Comparison of ENCODE assay signal across 8 cellular contexts in genomic region chr15:99371180-99372103, GRCh38.
DNase-seq lines count a peak whose midpoint lies in the region; ATAC-seq and TF ChIP-seq lines count a peak whose summit lies in the region.

No MANE protein-coding gene starts in this region.

- TF ChIP-seq CTCF in glutamatergic neuron (IDR thresholded peaks at IDR 0.05; ENCODE audit: partially characterized antibody, unreplicated experiment), result no peak

- no peak for DNase-seq in activated CD8-positive, alpha-beta memory T cell treated with anti-CD3 and anti-CD28 coated beads, Interleukin-2, amount 10 ng/mL, durations not matched to agents 7 days and 5 days
- no peak for DNase-seq in activated CD8-positive, alpha-beta memory T cell treated with anti-CD3 and anti-CD28 coated beads for 24 hours
- DNase-seq in glutamatergic neuron, result no peak
- no peak for DNase-seq in RPMI8226
- no peak for DNase-seq in NCI-H748 (lab: John Stamatoyannopoulos, UW; ENCODE audit: unreplicated experiment)

- H3K9me3 Mint-ChIP-seq in activated CD8-positive, alpha-beta memory T cell treated with anti-CD3 and anti-CD28 coated beads, Interleukin-2, amount 10 ng/mL, durations not matched to agents 7 days and 5 days (ENCODE audit: low read depth), result peaks cover 9% of the 10 kb centered on the region
- peaks cover 29% of the 10 kb centered on the region for H3K9me3 Mint-ChIP-seq in T-helper 1 cell treated with Interleukin-12 subunit alpha and Interleukin-12 subunit beta and Interleukin-4 antibody, amounts not matched to agents 30 μg/mL and 1 μg/mL, for 36 hours
- peaks cover 19% of the 10 kb centered on the region for H3K9me3 Mint-ChIP-seq in stimulated activated memory B cell treated with anti-CD40 and anti-IgM and Interleukin-4, amounts not matched to agents 10 μg/mL and 1 μg/mL and 100 μg/mL, for 72 hours
- no peaks in the 10 kb centered on the region for H3K9me3 Mint-ChIP-seq in glutamatergic neuron (ENCODE audit: unreplicated experiment)

- peaks cover 41% of the 10 kb centered on the region for H3K36me3 Mint-ChIP-seq in activated CD8-positive, alpha-beta memory T cell treated with anti-CD3 and anti-CD28 coated beads, Interleukin-2, amount 10 ng/mL, durations not matched to agents 7 days and 5 days
- H3K36me3 Mint-ChIP-seq in T-helper 1 cell treated with Interleukin-12 subunit alpha and Interleukin-12 subunit beta and Interleukin-4 antibody, amounts not matched to agents 30 μg/mL and 1 μg/mL, for 36 hours (ENCODE audit: low read depth), result peaks cover 22% of the 10 kb centered on the region
- H3K36me3 Mint-ChIP-seq in stimulated activated memory B cell treated with anti-CD40 and anti-IgM and Interleukin-4, amounts not matched to agents 10 μg/mL and 1 μg/mL and 100 μg/mL, for 72 hours, result peaks cover 49% of the 10 kb centered on the region
- peaks cover 31% of the 10 kb centered on the region for H3K36me3 Mint-ChIP-seq in glutamatergic neuron (ENCODE audit: unreplicated experiment)

- ATAC-seq in activated CD8-positive, alpha-beta memory T cell treated with anti-CD3 and anti-CD28 coated beads, Interleukin-2, amount 10 ng/mL, durations not matched to agents 7 days and 5 days, result no peak
- peak; percentile 83 for ATAC-seq in HG02798 (IDR thresholded peaks at IDR 0.05; ENCODE audit: poor library complexity, unreplicated experiment)
- ATAC-seq in stimulated activated memory B cell treated with anti-CD40 and anti-IgM and Interleukin-4, amounts not matched to agents 10 μg/mL and 1 μg/mL and 100 μg/mL, for 72 hours, result peak; percentile 68

- peaks cover 20% of the 10 kb centered on the region for H3K4me1 Mint-ChIP-seq in activated CD8-positive, alpha-beta memory T cell treated with anti-CD3 and anti-CD28 coated beads, Interleukin-2, amount 10 ng/mL, durations not matched to agents 7 days and 5 days
- peaks cover 21% of the 10 kb centered on the region for H3K4me1 Mint-ChIP-seq in T-helper 1 cell treated with Interleukin-12 subunit alpha and Interleukin-12 subunit beta and Interleukin-4 antibody, amounts not matched to agents 30 μg/mL and 1 μg/mL, for 36 hours (ENCODE audit: low read depth)
- H3K4me1 Mint-ChIP-seq in stimulated activated memory B cell treated with anti-CD40 and anti-IgM and Interleukin-4, amounts not matched to agents 10 μg/mL and 1 μg/mL and 100 μg/mL, for 72 hours, result peaks cover 17% of the 10 kb centered on the region
- H3K4me1 Mint-ChIP-seq in glutamatergic neuron (ENCODE audit: low read depth, unreplicated experiment), result peaks cover 2% of the 10 kb centered on the region

- H3K27ac Mint-ChIP-seq in activated CD8-positive, alpha-beta memory T cell treated with anti-CD3 and anti-CD28 coated beads, Interleukin-2, amount 10 ng/mL, durations not matched to agents 7 days and 5 days, result peak overlapping the region; percentile 22
- H3K27ac Mint-ChIP-seq in T-helper 1 cell treated with Interleukin-12 subunit alpha and Interleukin-12 subunit beta and Interleukin-4 antibody, amounts not matched to agents 30 μg/mL and 1 μg/mL, for 36 hours, result peak overlapping the region; percentile 60
- peak overlapping the region; percentile 71 for H3K27ac Mint-ChIP-seq in stimulated activated memory B cell treated with anti-CD40 and anti-IgM and Interleukin-4, amounts not matched to agents 10 μg/mL and 1 μg/mL and 100 μg/mL, for 72 hours
- no peak overlapping the region for H3K27ac Mint-ChIP-seq in glutamatergic neuron (ENCODE audit: unreplicated experiment)

- no peaks in the 10 kb centered on the region for H3K27me3 Mint-ChIP-seq in activated CD8-positive, alpha-beta memory T cell treated with anti-CD3 and anti-CD28 coated beads, Interleukin-2, amount 10 ng/mL, durations not matched to agents 7 days and 5 days
- no peaks in the 10 kb centered on the region for H3K27me3 Mint-ChIP-seq in T-helper 1 cell treated with Interleukin-12 subunit alpha and Interleukin-12 subunit beta and Interleukin-4 antibody, amounts not matched to agents 30 μg/mL and 1 μg/mL, for 36 hours (ENCODE audit: low read depth)
- no peaks in the 10 kb centered on the region for H3K27me3 Mint-ChIP-seq in stimulated activated memory B cell treated with anti-CD40 and anti-IgM and Interleukin-4, amounts not matched to agents 10 μg/mL and 1 μg/mL and 100 μg/mL, for 72 hours
- H3K27me3 Mint-ChIP-seq in glutamatergic neuron (ENCODE audit: unreplicated experiment), result no peaks in the 10 kb centered on the region

- CTCF ChIA-PET in activated CD8-positive, alpha-beta memory T cell treated with anti-CD3 and anti-CD28 coated beads, Interleukin-2, amount 10 ng/mL, durations not matched to agents 7 days and 5 days (lab: Charles Lee), result interaction anchor here (1.0 to 1.6 kb wide), 5 partner anchors 11 to 330 kb away, joined by 3 to 5 read pairs (median 3); no protein-coding TSS in a partner anchor

- no peak overlapping the region for H3K4me3 Mint-ChIP-seq in activated CD8-positive, alpha-beta memory T cell treated with anti-CD3 and anti-CD28 coated beads, Interleukin-2, amount 10 ng/mL, durations not matched to agents 7 days and 5 days
- no peak overlapping the region for H3K4me3 Mint-ChIP-seq in T-helper 1 cell treated with Interleukin-12 subunit alpha and Interleukin-12 subunit beta and Interleukin-4 antibody, amounts not matched to agents 30 μg/mL and 1 μg/mL, for 36 hours
- no peak overlapping the region for H3K4me3 Mint-ChIP-seq in stimulated activated memory B cell treated with anti-CD40 and anti-IgM and Interleukin-4, amounts not matched to agents 10 μg/mL and 1 μg/mL and 100 μg/mL, for 72 hours
- no peak overlapping the region for H3K4me3 Mint-ChIP-seq in glutamatergic neuron (ENCODE audit: unreplicated experiment)
